19 cellular contexts compared by ENCODE assay signal in genomic region chr3:49617390-49618013, GRCh38.
"Had no signal": no experiment of that assay in that cellular context is flagged by ENCODE, and none has a peak within 500 bp of the region (broad histone marks: within the 10 kb centered on the region; RNA-seq: fewer than 3 reads in every experiment).

No MANE protein-coding gene starts in this region.

- H3K27ac Mint-ChIP-seq: activated CD8-positive, alpha-beta T cell treated with anti-CD3 and anti-CD28 coated beads for 36 hours; activated naive CD4-positive, alpha-beta T cell treated with anti-CD3 and anti-CD28 coated beads, Interleukin-2, amount 10 ng/mL, durations not matched to agents 7 days and 5 days; activated naive CD8-positive, alpha-beta T cell treated with anti-CD3 and anti-CD28 coated beads for 36 hours; T-helper 1 cell treated with Interleukin-12 subunit alpha and Interleukin-12 subunit beta and Interleukin-4 antibody, amounts not matched to agents 30 μg/mL and 1 μg/mL, for 36 hours had no signal

- H3K9me3 Mint-ChIP-seq: T-helper 1 cell treated with Interleukin-12 subunit alpha and Interleukin-12 subunit beta and Interleukin-4 antibody, amounts not matched to agents 30 μg/mL and 1 μg/mL, for 36 hours had no signal

- FAIRE-seq: bronchial epithelial cell, K562 had no signal

- H3K36me3 Mint-ChIP-seq: activated naive CD4-positive, alpha-beta T cell treated with anti-CD3 and anti-CD28 coated beads, Interleukin-2, amount 10 ng/mL, durations not matched to agents 7 days and 5 days had no signal

- H3K4me1 Mint-ChIP-seq: activated naive CD4-positive, alpha-beta T cell treated with anti-CD3 and anti-CD28 coated beads, Interleukin-2, amount 10 ng/mL, durations not matched to agents 7 days and 5 days; activated naive CD8-positive, alpha-beta T cell treated with anti-CD3 and anti-CD28 coated beads for 36 hours had no signal

- H3K27me3 Mint-ChIP-seq: activated CD8-positive, alpha-beta T cell treated with anti-CD3 and anti-CD28 coated beads for 36 hours; activated naive CD8-positive, alpha-beta T cell treated with anti-CD3 and anti-CD28 coated beads for 36 hours had no signal

- H3K27ac ChIP-seq: PC-9 had no signal

- DNase-seq: activated CD4-positive, alpha-beta T cell treated with anti-CD3 and anti-CD28 coated beads for 4 hours; activated CD8-positive, alpha-beta T cell treated with anti-CD3 and anti-CD28 coated beads for 36 hours; activated gamma-delta T cell treated with Interleukin-2 at 50 U/mL for 16 hours; activated naive CD4-positive, alpha-beta T cell treated with anti-CD3 and anti-CD28 coated beads, Interleukin-2, amount 10 ng/mL, durations not matched to agents 7 days and 5 days; activated naive CD8-positive, alpha-beta T cell treated with anti-CD3 and anti-CD28 coated beads for 36 hours; activated T-cell treated with anti-CD3 and anti-CD28 coated beads, Interleukin-2, amount 50 U/mL, for 4 hours; Karpas-422; MM.1S; NCI-H1105; NCI-H1436; NCI-H187; NCI-H2081; NCI-H446; NCI-H524; PC-9; SHP77 treated with DMSO at 0.1 percent for 48 hours had no signal

- H3K4me3 Mint-ChIP-seq: activated CD8-positive, alpha-beta T cell treated with anti-CD3 and anti-CD28 coated beads for 36 hours; activated naive CD4-positive, alpha-beta T cell treated with anti-CD3 and anti-CD28 coated beads, Interleukin-2, amount 10 ng/mL, durations not matched to agents 7 days and 5 days; activated naive CD8-positive, alpha-beta T cell treated with anti-CD3 and anti-CD28 coated beads for 36 hours; activated T-cell treated with anti-CD3 and anti-CD28 coated beads, Interleukin-2, amount 50 U/mL, for 4 hours; T-helper 1 cell treated with Interleukin-12 subunit alpha and Interleukin-12 subunit beta and Interleukin-4 antibody, amounts not matched to agents 30 μg/mL and 1 μg/mL, for 36 hours had no signal

- H3K4me3 ChIP-seq: K562, PC-9 had no signal
